11 cellular contexts compared by ENCODE assay signal in genomic region chr20:47543006-47543431, GRCh38. TPM values are rescaled to one million over a fixed set of nuclear protein-coding genes. Genes with fewer than 3 reads are reported as not detected.
A peak's percentile ranks its signal among the peaks of the same experiment; 100 is the strongest.
DNase-seq lines count a peak whose midpoint lies in the region; ATAC-seq, FAIRE-seq and TF ChIP-seq lines count a peak whose summit lies in the region.
"Had no signal": no experiment of that assay in that cellular context is flagged by ENCODE, and none has a peak within 500 bp of the region (broad histone marks: within the 10 kb centered on the region; RNA-seq: fewer than 3 reads in every experiment).

No MANE protein-coding gene starts in this region.

- intact Hi-C loops in activated naive CD4-positive, alpha-beta T cell treated with anti-CD3 and anti-CD28 coated beads for 36 hours (cut with micrococcal nuclease): no loop called here
- intact Hi-C loops in tibial artery (cut with DNase I; ENCODE audit: low total_unique reads): no loop called here

- peak; percentile 95 for FAIRE-seq in RCC 7860 (lab: Jason Lieb, UNC)

- H3K36me3 Mint-ChIP-seq in activated naive CD4-positive, alpha-beta T cell treated with anti-CD3 and anti-CD28 coated beads for 36 hours (ENCODE audit: low read depth): peaks cover 10% of the 10 kb centered on the region

- TF ChIP-seq CTCF in BE2C (IDR thresholded peaks at IDR 0.05; ENCODE audit: low read depth, low read length) (no peak), tibial artery (IDR thresholded peaks at IDR 0.05) (no peak)

- H3K27me3 Mint-ChIP-seq in activated naive CD4-positive, alpha-beta T cell treated with anti-CD3 and anti-CD28 coated beads for 36 hours (ENCODE audit: low read depth): no peaks in the 10 kb centered on the region

- DNase-seq in activated naive CD4-positive, alpha-beta T cell treated with anti-CD3 and anti-CD28 coated beads for 36 hours: no peak
- no peak for DNase-seq in activated naive CD4-positive, alpha-beta T cell treated with Interleukin-2 at 50 U/mL for 16 hours
- peak; percentile 85 for DNase-seq in RCC 7860 (ENCODE audit: low spot score)
- DNase-seq in stimulated activated naive CD8-positive, alpha-beta T cell treated with anti-CD3 and anti-CD28 coated beads, Interleukin-15, Interleukin-2, amounts not matched to agents 100 U/mL and 50 U/mL, for 24 hours: no peak
- no peak for DNase-seq in stimulated activated CD4-positive, alpha-beta T cell treated with anti-CD3 and anti-CD28 coated beads, Interleukin-1b, Interleukin-23, amount 100 ng/mL, for 48 hours
- no peak for DNase-seq in BE2C
- no peak for DNase-seq in tibial artery
- DNase-seq: effector CD8-positive, alpha-beta T cell; NCI-H510A treated with DMSO at 0.1 percent for 48 hours; stimulated activated naive CD4-positive, alpha-beta T cell treated with Interleukin-2 at 50 U/mL for 16 hours had no signal

- H3K9me3 Mint-ChIP-seq in activated naive CD4-positive, alpha-beta T cell treated with anti-CD3 and anti-CD28 coated beads for 36 hours: no peaks in the 10 kb centered on the region

- no peak overlapping the region for H3K4me3 Mint-ChIP-seq in activated naive CD4-positive, alpha-beta T cell treated with anti-CD3 and anti-CD28 coated beads for 36 hours

- peaks cover 80% of the 10 kb centered on the region for H3K4me1 Mint-ChIP-seq in activated naive CD4-positive, alpha-beta T cell treated with anti-CD3 and anti-CD28 coated beads for 36 hours (ENCODE audit: low read depth)

- CTCF ChIA-PET in activated naive CD4-positive, alpha-beta T cell treated with anti-CD3 and anti-CD28 coated beads for 36 hours (lab: Charles Lee): no interaction called here

- H3K27me3 ChIP-seq in BE2C (no peaks in the 10 kb centered on the region), tibial artery (no peaks in the 10 kb centered on the region)

- no peak overlapping the region for H3K27ac ChIP-seq in tibial artery

- H3K27ac Mint-ChIP-seq in activated naive CD4-positive, alpha-beta T cell treated with anti-CD3 and anti-CD28 coated beads for 36 hours: peak overlapping the region; percentile 37

- peak; percentile 30 for ATAC-seq in esophagus mucosa
- ATAC-seq in stimulated activated naive CD8-positive, alpha-beta T cell treated with anti-CD3 and anti-CD28 coated beads, Interleukin-15, Interleukin-2, amounts not matched to agents 100 U/mL and 50 U/mL, for 24 hours: peak; percentile 78

- H3K36me3 ChIP-seq in BE2C (no peaks in the 10 kb centered on the region), tibial artery (no peaks in the 10 kb centered on the region)

- H3K9me3 ChIP-seq in BE2C (no peaks in the 10 kb centered on the region), tibial artery (no peaks in the 10 kb centered on the region)

- H3K4me3 ChIP-seq in BE2C (ENCODE audit: low read depth, low read length): no peak overlapping the region
- no peak overlapping the region for H3K4me3 ChIP-seq in tibial artery

- H3K4me1 ChIP-seq in BE2C (no peaks in the 10 kb centered on the region), tibial artery (peaks cover 0 to 63% (median 18%) of the 10 kb centered on the region in 4 donors)

RNA-seq across cellular contexts. Expression of gene NCOA3, which starts 41.3 kb away (rescaled TPM):
- total RNA-seq in activated naive CD4-positive, alpha-beta T cell treated with anti-CD3 and anti-CD28 coated beads for 36 hours: 10 to 100 TPM; 48.3 to 53.2 TPM
- 29.1 TPM for total RNA-seq in esophagus mucosa
- 8.5 TPM for polyA plus RNA-seq in BE2C (2012; ENCODE audit: insufficient read depth, insufficient read length, low read depth)
